In the genomic region with DNA sequence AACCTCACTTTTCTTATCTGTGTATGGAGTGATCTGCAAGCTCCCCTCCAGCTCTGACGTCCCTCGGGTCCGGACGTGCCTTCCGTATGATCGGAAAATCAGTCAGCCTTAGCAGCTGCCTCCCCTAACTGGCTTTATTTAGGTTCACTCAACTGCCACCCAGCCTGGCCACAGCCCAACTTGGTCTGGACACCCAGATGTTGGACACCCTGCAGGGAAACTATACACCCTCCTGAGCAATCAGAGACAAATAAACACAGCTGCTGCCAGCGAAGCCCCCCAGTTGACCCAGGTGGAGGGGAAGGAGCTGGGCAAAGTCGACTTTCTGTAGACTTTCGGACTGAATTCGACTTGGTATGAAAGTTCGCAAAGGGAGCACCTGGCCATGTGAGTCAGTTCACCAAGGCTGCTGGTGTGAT, we compare ENCODE assay signal across 16 cellular contexts. TPM values are rescaled to one million over a fixed set of nuclear protein-coding genes. Genes with fewer than 3 reads are reported as not detected.
DNase-seq lines count a peak whose midpoint lies in the region; ATAC-seq and TF ChIP-seq lines count a peak whose summit lies in the region.
"Had no signal": no experiment of that assay in that cellular context is flagged by ENCODE, and none has a peak within 500 bp of the region (broad histone marks: within the 10 kb centered on the region; RNA-seq: fewer than 3 reads in every experiment).

No MANE protein-coding gene starts in this region.

- peaks cover 2% of the 10 kb centered on the region for H3K9me3 Mint-ChIP-seq in glutamatergic neuron (ENCODE audit: unreplicated experiment)
- H3K9me3 Mint-ChIP-seq in stimulated activated naive B cell treated with anti-CD40 and anti-IgM and Interleukin-4, amounts not matched to agents 10 μg/mL and 1 μg/mL and 100 μg/mL, for 72 hours = peaks cover 0 to 4% of the 10 kb centered on the region in 2 donors
- no peaks in the 10 kb centered on the region for H3K9me3 Mint-ChIP-seq in activated T-cell treated with anti-CD3 and anti-CD28 coated beads, Interleukin-2, amount 50 U/mL, for 72 hours
- H3K9me3 Mint-ChIP-seq: HFFc6 had no signal

- peaks cover 9% of the 10 kb centered on the region for H3K4me1 Mint-ChIP-seq in glutamatergic neuron (ENCODE audit: low read depth, unreplicated experiment)
- peaks cover 55 to 100% of the 10 kb centered on the region in 2 donors for H3K4me1 Mint-ChIP-seq in stimulated activated naive B cell treated with anti-CD40 and anti-IgM and Interleukin-4, amounts not matched to agents 10 μg/mL and 1 μg/mL and 100 μg/mL, for 72 hours
- peaks cover 25% of the 10 kb centered on the region for H3K4me1 Mint-ChIP-seq in activated T-cell treated with anti-CD3 and anti-CD28 coated beads, Interleukin-2, amount 50 U/mL, for 72 hours (ENCODE audit: low read depth)

- H3K27me3 Mint-ChIP-seq in glutamatergic neuron (ENCODE audit: unreplicated experiment) = no peaks in the 10 kb centered on the region
- no peaks in the 10 kb centered on the region for H3K27me3 Mint-ChIP-seq in stimulated activated naive B cell treated with anti-CD40 and anti-IgM and Interleukin-4, amounts not matched to agents 10 μg/mL and 1 μg/mL and 100 μg/mL, for 72 hours
- H3K27me3 Mint-ChIP-seq in activated T-cell treated with anti-CD3 and anti-CD28 coated beads, Interleukin-2, amount 50 U/mL, for 72 hours (ENCODE audit: low read depth) = no peaks in the 10 kb centered on the region

- peaks cover 6% of the 10 kb centered on the region for H3K36me3 Mint-ChIP-seq in glutamatergic neuron (ENCODE audit: unreplicated experiment)
- peaks cover 56 to 84% of the 10 kb centered on the region in 2 donors for H3K36me3 Mint-ChIP-seq in stimulated activated naive B cell treated with anti-CD40 and anti-IgM and Interleukin-4, amounts not matched to agents 10 μg/mL and 1 μg/mL and 100 μg/mL, for 72 hours
- peaks cover 6 to 25% of the 10 kb centered on the region in 2 donors for H3K36me3 Mint-ChIP-seq in activated T-cell treated with anti-CD3 and anti-CD28 coated beads, Interleukin-2, amount 50 U/mL, for 72 hours (ENCODE audit: insufficient read depth in 2 of 2)

- DNase-seq in NAMALWA (ENCODE audit: low spot score) (peak; percentile 96), glutamatergic neuron (no peak)
- no peak for DNase-seq in stimulated activated naive B cell treated with anti-CD40 and anti-IgM and Interleukin-4, amounts not matched to agents 10 μg/mL and 1 μg/mL and 100 μg/mL, for 72 hours
- DNase-seq in effector CD8-positive, alpha-beta T cell (lab: John Stamatoyannopoulos, UW) = no peak
- no peak for DNase-seq in activated T-cell treated with anti-CD3 and anti-CD28 coated beads, Interleukin-2, amount 50 U/mL, for 72 hours
- DNase-seq: C1 segment of cervical spinal cord, DMS153, EL, GOT3, HFFc6, KG1, NCI-H1092, SHP77 had no signal

- H3K4me3 Mint-ChIP-seq in glutamatergic neuron (ENCODE audit: unreplicated experiment) = no peak overlapping the region
- peak overlapping the region in 1 of 2 donors; percentile 57 for H3K4me3 Mint-ChIP-seq in stimulated activated naive B cell treated with anti-CD40 and anti-IgM and Interleukin-4, amounts not matched to agents 10 μg/mL and 1 μg/mL and 100 μg/mL, for 72 hours
- no peak overlapping the region for H3K4me3 Mint-ChIP-seq in activated T-cell treated with anti-CD3 and anti-CD28 coated beads, Interleukin-2, amount 50 U/mL, for 72 hours
- H3K4me3 Mint-ChIP-seq: HFFc6 had no signal

- ATAC-seq in GM18868 (IDR thresholded peaks at IDR 0.05; ENCODE audit: unreplicated experiment) = peak; percentile 26
- peak in 1 of 2 donors; percentile 57 for ATAC-seq in stimulated activated naive B cell treated with anti-CD40 and anti-IgM and Interleukin-4, amounts not matched to agents 10 μg/mL and 1 μg/mL and 100 μg/mL, for 72 hours (replicated peaks)
- ATAC-seq in activated T-cell treated with anti-CD3 and anti-CD28 coated beads, Interleukin-2, amount 50 U/mL, for 72 hours (replicated peaks in 1 of 2) = no peak
- ATAC-seq in HG02623 (IDR thresholded peaks at IDR 0.05; ENCODE audit: unreplicated experiment) = no peak
- ATAC-seq: SK-N-SH treated with all-trans-retinoic acid at 6 μM for 48 hours had no signal

- H3K27ac Mint-ChIP-seq in glutamatergic neuron (ENCODE audit: unreplicated experiment) = peak overlapping the region; percentile 50
- H3K27ac Mint-ChIP-seq in stimulated activated naive B cell treated with anti-CD40 and anti-IgM and Interleukin-4, amounts not matched to agents 10 μg/mL and 1 μg/mL and 100 μg/mL, for 72 hours = peak overlapping the region; percentile 70
- no peak overlapping the region for H3K27ac Mint-ChIP-seq in activated T-cell treated with anti-CD3 and anti-CD28 coated beads, Interleukin-2, amount 50 U/mL, for 72 hours
- H3K27ac Mint-ChIP-seq: HFFc6 had no signal

- TF ChIP-seq CTCF in glutamatergic neuron (IDR thresholded peaks at IDR 0.05; ENCODE audit: partially characterized antibody, unreplicated experiment) = no peak

RNA-seq across cellular contexts. Expression of a gene that starts 28.9 kb away (rescaled TPM):
- total RNA-seq in glutamatergic neuron (ENCODE audit: unreplicated experiment) = 39.9 TPM
- 10 to 100 TPM; 20.3 to 22.8 TPM for total RNA-seq in activated T-cell treated with anti-CD3 and anti-CD28 coated beads, Interleukin-2, amount 50 U/mL, for 72 hours
